ENCODE assay signal across 27 cellular contexts in the genomic region with DNA sequence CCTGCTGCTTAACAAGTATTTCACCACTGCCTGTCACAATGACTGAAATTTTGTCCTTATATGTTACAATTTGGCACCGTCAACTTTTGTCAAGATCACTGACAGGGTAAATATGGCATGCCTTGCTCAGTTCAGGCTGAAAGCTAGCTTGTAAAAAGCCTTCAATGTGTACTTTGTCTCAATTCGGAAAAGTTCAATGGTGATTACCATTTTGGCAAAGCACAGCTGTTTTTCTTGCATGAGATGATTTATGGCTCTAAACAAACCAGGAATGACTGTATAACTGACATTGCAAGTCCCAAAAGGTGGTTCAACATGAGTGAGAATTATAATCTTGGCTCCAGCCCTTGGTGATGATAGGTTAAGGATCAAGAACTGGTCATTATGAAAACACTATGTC.
"Had no signal": no experiment of that assay in that cellular context is flagged by ENCODE, and none has a peak within 500 bp of the region (broad histone marks: within the 10 kb centered on the region; RNA-seq: fewer than 3 reads in every experiment).

No MANE protein-coding gene starts in this region.

- H3K4me1 ChIP-seq: breast epithelium, colonic mucosa, SJCRH30 had no signal

- H3K4me2 ChIP-seq: KMS-11, SK-N-SH had no signal

- H3K27me3 ChIP-seq: breast epithelium, colonic mucosa, MG63, SJCRH30 had no signal

- H3K36me3 ChIP-seq: breast epithelium, colonic mucosa, MG63, SJCRH30, WERI-Rb-1 had no signal

- H3K27ac ChIP-seq: breast epithelium, colonic mucosa, KMS-11, SJCRH30, WERI-Rb-1 had no signal

- ATAC-seq: activated CD8-positive, alpha-beta T cell treated with anti-CD3 and anti-CD28 coated beads for 36 hours; activated T-cell treated with anti-CD3 and anti-CD28 coated beads, Interleukin-2, amount 50 U/mL, for 72 hours; Panc1; Right ventricle myocardium inferior had no signal

- DNase-seq: activated CD4-positive, alpha-beta T cell treated with anti-CD3 and anti-CD28 coated beads for 4 hours; activated CD8-positive, alpha-beta memory T cell treated with anti-CD3 and anti-CD28 coated beads, Interleukin-2, amount 50 U/mL, for 4 hours; activated CD8-positive, alpha-beta T cell treated with anti-CD3 and anti-CD28 coated beads for 36 hours; activated gamma-delta T cell treated with Interleukin-2 at 50 U/mL for 16 hours; activated naive CD4-positive, alpha-beta T cell treated with anti-CD3 and anti-CD28 coated beads, Interleukin-2, amount 10 ng/mL, durations not matched to agents 7 days and 5 days; activated naive CD8-positive, alpha-beta T cell treated with anti-CD3 and anti-CD28 coated beads for 36 hours; activated T-cell treated with anti-CD3 and anti-CD28 coated beads, Interleukin-2, amount 50 U/mL, for 72 hours; anterior cingulate cortex; caudate nucleus; colonic mucosa; MG63; MV-4-11; NCI-H1092 treated with DMSO at 0.1 percent for 48 hours; NCI-H1436 treated with DMSO at 0.1 percent for 48 hours; NCI-H1930; NCI-H345; NCI-H510A; NCI-H526 treated with DMSO at 0.1 percent for 48 hours; RPMI8226; SJCRH30; SK-N-SH; T-helper 1 cell; WERI-Rb-1 had no signal

- H3K4me3 ChIP-seq: breast epithelium, colonic mucosa, MG63, SJCRH30 had no signal

- H3K9me3 ChIP-seq: breast epithelium, colonic mucosa, MG63, SJCRH30, SK-N-SH had no signal

- H3K9me2 ChIP-seq: SK-N-SH had no signal
